ENCODE assay signal across 1 cellular context in the genomic region with DNA sequence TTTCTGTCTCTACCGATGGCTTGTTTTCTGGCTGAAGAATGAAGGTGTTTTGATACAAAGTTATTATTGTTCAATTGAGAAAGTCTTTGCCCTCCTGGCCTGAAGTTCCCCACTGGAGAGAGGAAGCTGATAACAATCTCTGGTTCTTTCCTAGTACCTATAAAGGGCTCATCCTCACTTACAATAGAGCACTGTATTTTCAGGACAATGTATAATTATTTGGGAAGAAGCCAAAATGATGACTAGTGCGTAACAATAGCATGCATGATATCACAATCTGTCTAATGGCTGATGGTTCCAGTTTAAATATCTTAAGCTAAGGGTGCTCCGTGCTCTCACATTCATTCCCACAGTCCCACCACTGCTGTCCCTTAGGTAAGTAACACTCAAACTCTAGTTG.
TF ChIP-seq lines count a peak whose summit lies in the region.

No MANE protein-coding gene starts in this region.

TF ChIP-seq in HepG2, 621 proteins besides CTCF, POLR2A, EP300 and RAD21 (continued from another document):
- TF ChIP-seq, protein P1, sequence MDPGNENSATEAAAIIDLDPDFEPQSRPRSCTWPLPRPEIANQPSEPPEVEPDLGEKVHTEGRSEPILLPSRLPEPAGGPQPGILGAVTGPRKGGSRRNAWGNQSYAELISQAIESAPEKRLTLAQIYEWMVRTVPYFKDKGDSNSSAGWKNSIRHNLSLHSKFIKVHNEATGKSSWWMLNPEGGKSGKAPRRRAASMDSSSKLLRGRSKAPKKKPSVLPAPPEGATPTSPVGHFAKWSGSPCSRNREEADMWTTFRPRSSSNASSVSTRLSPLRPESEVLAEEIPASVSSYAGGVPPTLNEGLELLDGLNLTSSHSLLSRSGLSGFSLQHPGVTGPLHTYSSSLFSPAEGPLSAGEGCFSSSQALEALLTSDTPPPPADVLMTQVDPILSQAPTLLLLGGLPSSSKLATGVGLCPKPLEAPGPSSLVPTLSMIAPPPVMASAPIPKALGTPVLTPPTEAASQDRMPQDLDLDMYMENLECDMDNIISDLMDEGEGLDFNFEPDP (CRISPR knock-in tag; conservative IDR thresholded peaks at IDR 0.05), result no peak
- TF ChIP-seq PAWR (CRISPR knock-in tag; IDR thresholded peaks at IDR 0.05; ENCODE audit: borderline replicate concordance) (no peak), ZNF138 (CRISPR knock-in tag; IDR thresholded peaks at IDR 0.05; ENCODE audit: low read depth) (no peak), NRL (CRISPR knock-in tag; IDR thresholded peaks at IDR 0.05; ENCODE audit: borderline replicate concordance) (no peak), RFX5 (IDR thresholded peaks at IDR 0.05; ENCODE audit: low read depth, low read length) (no peak), CC2D1A (CRISPR knock-in tag; IDR thresholded peaks at IDR 0.05) (no peak), ERF (CRISPR knock-in tag; IDR thresholded peaks at IDR 0.05) (no peak), PHB2 (IDR thresholded peaks at IDR 0.05; ENCODE audit: partially characterized antibody) (no peak), BHLHE40 (IDR thresholded peaks at IDR 0.05; ENCODE audit: low read length) (no peak), ZNF232 (CRISPR knock-in tag; IDR thresholded peaks at IDR 0.05; ENCODE audit: borderline replicate concordance) (no peak), TAF1 (CRISPR knock-in tag; IDR thresholded peaks at IDR 0.05) (no peak), RNF2 (conservative IDR thresholded peaks at IDR 0.05; ENCODE audit: low read depth) (no peak), HNRNPL (IDR thresholded peaks at IDR 0.05; ENCODE audit: low read depth, low read length) (no peak), ZNF75D (CRISPR knock-in tag; IDR thresholded peaks at IDR 0.05; ENCODE audit: borderline replicate concordance) (no peak), ZNF17 (CRISPR knock-in tag; IDR thresholded peaks at IDR 0.05) (no peak), IRF2 (CRISPR knock-in tag; IDR thresholded peaks at IDR 0.05) (no peak), ZBTB38 (CRISPR knock-in tag; IDR thresholded peaks at IDR 0.05) (no peak), SOX13 (IDR thresholded peaks at IDR 0.05) (no peak), SOX13 (CRISPR knock-in tag; conservative IDR thresholded peaks at IDR 0.05 in 1 of 2, IDR thresholded peaks at IDR 0.05 in 1 of 2) (peak in 1 of 2 experiments; percentile 86; a peak in 2 of 4 replicates), KLF13 (CRISPR knock-in tag; IDR thresholded peaks at IDR 0.05) (no peak), GATAD2A (CRISPR knock-in tag; IDR thresholded peaks at IDR 0.05) (no peak), EHMT2 (IDR thresholded peaks at IDR 0.05; ENCODE audit: borderline replicate concordance, low read depth, low read length) (0 out of 2 replicates have a peak, but pooled peaks have one; percentile 32), TBX2 (CRISPR knock-in tag; IDR thresholded peaks at IDR 0.05; ENCODE audit: borderline replicate concordance) (0 out of 2 replicates have a peak, but pooled peaks have one; percentile 28), ZNF563 (CRISPR knock-in tag; IDR thresholded peaks at IDR 0.05) (no peak), RFX3 (CRISPR knock-in tag; IDR thresholded peaks at IDR 0.05) (no peak), MAFF (IDR thresholded peaks at IDR 0.05; ENCODE audit: low read depth, low read length) (no peak), ZBTB20 (CRISPR knock-in tag; IDR thresholded peaks at IDR 0.05; ENCODE audit: borderline replicate concordance, low read depth) (no peak), KLF11 (CRISPR knock-in tag; IDR thresholded peaks at IDR 0.05) (no peak)
- TF ChIP-seq, protein P2, sequence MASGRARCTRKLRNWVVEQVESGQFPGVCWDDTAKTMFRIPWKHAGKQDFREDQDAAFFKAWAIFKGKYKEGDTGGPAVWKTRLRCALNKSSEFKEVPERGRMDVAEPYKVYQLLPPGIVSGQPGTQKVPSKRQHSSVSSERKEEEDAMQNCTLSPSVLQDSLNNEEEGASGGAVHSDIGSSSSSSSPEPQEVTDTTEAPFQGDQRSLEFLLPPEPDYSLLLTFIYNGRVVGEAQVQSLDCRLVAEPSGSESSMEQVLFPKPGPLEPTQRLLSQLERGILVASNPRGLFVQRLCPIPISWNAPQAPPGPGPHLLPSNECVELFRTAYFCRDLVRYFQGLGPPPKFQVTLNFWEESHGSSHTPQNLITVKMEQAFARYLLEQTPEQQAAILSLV (CRISPR knock-in tag; IDR thresholded peaks at IDR 0.05; ENCODE audit: borderline replicate concordance), result no peak
- TF ChIP-seq, protein P3, sequence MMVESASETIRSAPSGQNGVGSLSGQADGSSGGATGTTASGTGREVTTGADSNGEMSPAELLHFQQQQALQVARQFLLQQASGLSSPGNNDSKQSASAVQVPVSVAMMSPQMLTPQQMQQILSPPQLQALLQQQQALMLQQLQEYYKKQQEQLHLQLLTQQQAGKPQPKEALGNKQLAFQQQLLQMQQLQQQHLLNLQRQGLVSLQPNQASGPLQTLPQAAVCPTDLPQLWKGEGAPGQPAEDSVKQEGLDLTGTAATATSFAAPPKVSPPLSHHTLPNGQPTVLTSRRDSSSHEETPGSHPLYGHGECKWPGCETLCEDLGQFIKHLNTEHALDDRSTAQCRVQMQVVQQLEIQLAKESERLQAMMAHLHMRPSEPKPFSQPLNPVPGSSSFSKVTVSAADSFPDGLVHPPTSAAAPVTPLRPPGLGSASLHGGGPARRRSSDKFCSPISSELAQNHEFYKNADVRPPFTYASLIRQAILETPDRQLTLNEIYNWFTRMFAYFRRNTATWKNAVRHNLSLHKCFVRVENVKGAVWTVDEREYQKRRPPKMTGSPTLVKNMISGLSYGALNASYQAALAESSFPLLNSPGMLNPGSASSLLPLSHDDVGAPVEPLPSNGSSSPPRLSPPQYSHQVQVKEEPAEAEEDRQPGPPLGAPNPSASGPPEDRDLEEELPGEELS (CRISPR knock-in tag; IDR thresholded peaks at IDR 0.05), result no peak
- TF ChIP-seq, protein P4, sequence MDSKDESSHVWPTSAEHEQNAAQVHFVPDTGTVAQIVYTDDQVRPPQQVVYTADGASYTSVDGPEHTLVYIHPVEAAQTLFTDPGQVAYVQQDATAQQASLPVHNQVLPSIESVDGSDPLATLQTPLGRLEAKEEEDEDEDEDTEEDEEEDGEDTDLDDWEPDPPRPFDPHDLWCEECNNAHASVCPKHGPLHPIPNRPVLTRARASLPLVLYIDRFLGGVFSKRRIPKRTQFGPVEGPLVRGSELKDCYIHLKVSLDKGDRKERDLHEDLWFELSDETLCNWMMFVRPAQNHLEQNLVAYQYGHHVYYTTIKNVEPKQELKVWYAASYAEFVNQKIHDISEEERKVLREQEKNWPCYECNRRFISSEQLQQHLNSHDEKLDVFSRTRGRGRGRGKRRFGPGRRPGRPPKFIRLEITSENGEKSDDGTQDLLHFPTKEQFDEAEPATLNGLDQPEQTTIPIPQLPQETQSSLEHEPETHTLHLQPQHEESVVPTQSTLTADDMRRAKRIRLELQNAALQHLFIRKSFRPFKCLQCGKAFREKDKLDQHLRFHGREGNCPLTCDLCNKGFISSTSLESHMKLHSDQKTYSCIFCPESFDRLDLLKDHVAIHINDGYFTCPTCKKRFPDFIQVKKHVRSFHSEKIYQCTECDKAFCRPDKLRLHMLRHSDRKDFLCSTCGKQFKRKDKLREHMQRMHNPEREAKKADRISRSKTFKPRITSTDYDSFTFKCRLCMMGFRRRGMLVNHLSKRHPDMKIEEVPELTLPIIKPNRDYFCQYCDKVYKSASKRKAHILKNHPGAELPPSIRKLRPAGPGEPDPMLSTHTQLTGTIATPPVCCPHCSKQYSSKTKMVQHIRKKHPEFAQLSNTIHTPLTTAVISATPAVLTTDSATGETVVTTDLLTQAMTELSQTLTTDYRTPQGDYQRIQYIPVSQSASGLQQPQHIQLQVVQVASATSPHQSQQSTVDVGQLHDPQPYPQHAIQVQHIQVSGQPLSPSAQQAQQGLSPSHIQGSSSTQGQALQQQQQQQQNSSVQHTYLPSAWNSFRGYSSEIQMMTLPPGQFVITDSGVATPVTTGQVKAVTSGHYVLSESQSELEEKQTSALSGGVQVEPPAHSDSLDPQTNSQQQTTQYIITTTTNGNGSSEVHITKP (CRISPR knock-in tag; IDR thresholded peaks at IDR 0.05; ENCODE audit: low read depth), result no peak
- TF ChIP-seq, protein P5, sequence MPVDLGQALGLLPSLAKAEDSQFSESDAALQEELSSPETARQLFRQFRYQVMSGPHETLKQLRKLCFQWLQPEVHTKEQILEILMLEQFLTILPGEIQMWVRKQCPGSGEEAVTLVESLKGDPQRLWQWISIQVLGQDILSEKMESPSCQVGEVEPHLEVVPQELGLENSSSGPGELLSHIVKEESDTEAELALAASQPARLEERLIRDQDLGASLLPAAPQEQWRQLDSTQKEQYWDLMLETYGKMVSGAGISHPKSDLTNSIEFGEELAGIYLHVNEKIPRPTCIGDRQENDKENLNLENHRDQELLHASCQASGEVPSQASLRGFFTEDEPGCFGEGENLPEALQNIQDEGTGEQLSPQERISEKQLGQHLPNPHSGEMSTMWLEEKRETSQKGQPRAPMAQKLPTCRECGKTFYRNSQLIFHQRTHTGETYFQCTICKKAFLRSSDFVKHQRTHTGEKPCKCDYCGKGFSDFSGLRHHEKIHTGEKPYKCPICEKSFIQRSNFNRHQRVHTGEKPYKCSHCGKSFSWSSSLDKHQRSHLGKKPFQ (CRISPR knock-in tag; IDR thresholded peaks at IDR 0.05; ENCODE audit: insufficient replicate concordance), result no peak
TF ChIP-seq in HepG2: peak in this region for 5.
